ENCODE assay signal across 30 cellular contexts in the genomic region with DNA sequence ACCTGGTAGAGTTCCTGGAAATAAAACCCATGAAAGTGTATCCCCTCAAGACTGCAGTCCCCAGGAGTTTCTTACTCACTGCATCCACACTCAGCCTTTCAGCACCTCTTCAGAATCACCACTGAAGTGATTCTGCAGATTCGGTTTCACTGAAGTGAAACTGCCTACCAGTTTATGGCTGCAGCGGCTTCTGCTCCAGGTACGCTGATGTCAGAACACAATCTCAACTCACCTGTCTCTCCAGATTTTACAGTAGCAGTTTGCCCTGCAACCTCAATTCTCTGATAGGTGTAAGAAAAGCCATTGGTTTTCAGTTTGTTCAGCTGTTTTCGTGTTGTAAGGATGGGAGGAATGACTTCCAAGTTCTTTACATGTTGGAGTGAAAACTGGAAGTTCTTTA.
"Had no signal": no experiment of that assay in that cellular context is flagged by ENCODE, and none has a peak within 500 bp of the region (broad histone marks: within the 10 kb centered on the region; RNA-seq: fewer than 3 reads in every experiment).

No MANE protein-coding gene starts in this region.

- H3K4me3 ChIP-seq: coronary artery, dorsolateral prefrontal cortex had no signal

- H3K27me3 ChIP-seq: brain microvascular endothelial cell, dorsolateral prefrontal cortex had no signal

- ATAC-seq: activated CD4-positive, CD25-positive, alpha-beta regulatory T cell treated with anti-CD3 and anti-CD28 coated beads, Interleukin-2, amount 50 U/mL, for 24 hours; activated CD8-positive, alpha-beta T cell treated with anti-CD3 and anti-CD28 coated beads for 36 hours; activated T-cell treated with anti-CD3 and anti-CD28 coated beads, Interleukin-2, amount 50 U/mL, for 4 hours; activated T-helper 17 cell treated with anti-CD3 and anti-CD28 coated beads, Interleukin-2, amount 50 U/mL, for 72 hours; esophagus mucosa; T-cell had no signal

- H3K36me3 Mint-ChIP-seq: activated naive CD8-positive, alpha-beta T cell; T-cell had no signal

- H3K36me3 ChIP-seq: brain microvascular endothelial cell, WERI-Rb-1 had no signal

- DNase-seq: activated B cell treated with CpG ODN at 0.5 μM for 24 hours; activated CD4-positive, alpha-beta T cell treated with anti-CD3 and anti-CD28 coated beads for 48 hours; activated CD4-positive, alpha-beta T cell treated with anti-CD3 and anti-CD28 coated beads, Interleukin-2, amount 50 U/mL, for 1 hour; activated CD4-positive, alpha-beta T cell treated with anti-CD3 and anti-CD28 coated beads, Interleukin-2, amount 50 U/mL, for 48 hours; activated CD8-positive, alpha-beta memory T cell treated with anti-CD3 and anti-CD28 coated beads for 24 hours; activated CD8-positive, alpha-beta T cell treated with anti-CD3 and anti-CD28 coated beads for 36 hours; activated effector memory CD4-positive, alpha-beta T cell treated with Interleukin-2 at 50 U/mL for 16 hours; activated gamma-delta T cell treated with Interleukin-2 at 50 U/mL for 16 hours; activated naive CD4-positive, alpha-beta T cell treated with anti-CD3 and anti-CD28 coated beads, Interleukin-2, amount 50 U/mL, for 16 hours; activated naive CD4-positive, alpha-beta T cell treated with Interleukin-2 at 50 U/mL for 16 hours; activated T-cell treated with anti-CD3 and anti-CD28 coated beads, Interleukin-2, amount 50 U/mL, for 4 hours; amniotic stem cell; anterior cingulate cortex; brain microvascular endothelial cell; dorsolateral prefrontal cortex; effector memory CD4-positive, alpha-beta T cell; endodermal cell; foreskin fibroblast; T-cell; T1000; WERI-Rb-1 had no signal

- H3K27ac ChIP-seq: brain microvascular endothelial cell, coronary artery, dorsolateral prefrontal cortex, WERI-Rb-1 had no signal

- H3K27ac Mint-ChIP-seq: activated B cell treated with CpG ODN at 0.5 μM for 24 hours; activated CD8-positive, alpha-beta T cell treated with anti-CD3 and anti-CD28 coated beads for 36 hours; activated naive CD8-positive, alpha-beta T cell; activated T-helper 17 cell treated with anti-CD3 and anti-CD28 coated beads, Interleukin-2, amount 50 U/mL, for 72 hours; dendritic cell treated with granulocyte-macrophage colony-stimulating factor and Interleukin-4, amounts not matched to agents 40 ng/mL and 50 ng/mL, for 4 days; endodermal cell; T-cell; T-helper 1 cell treated with Interleukin-12 subunit alpha and Interleukin-12 subunit beta and Interleukin-4 antibody, amounts not matched to agents 30 μg/mL and 1 μg/mL, for 36 hours; T-helper 2 cell treated with Interferon-gamma antibody and Interleukin-4, amounts not matched to agents 5 μg/mL and 100 μg/mL, for 36 hours had no signal

- H3K4me1 Mint-ChIP-seq: activated B cell treated with CpG ODN at 0.5 μM for 24 hours; activated T-helper 17 cell treated with anti-CD3 and anti-CD28 coated beads, Interleukin-2, amount 50 U/mL, for 72 hours; central memory CD8-positive, alpha-beta T cell; endodermal cell; T-cell had no signal

- H3K9me3 Mint-ChIP-seq: activated B cell treated with CpG ODN at 0.5 μM for 24 hours; activated CD8-positive, alpha-beta T cell treated with anti-CD3 and anti-CD28 coated beads for 36 hours; activated T-helper 17 cell treated with anti-CD3 and anti-CD28 coated beads, Interleukin-2, amount 50 U/mL, for 72 hours; central memory CD8-positive, alpha-beta T cell; dendritic cell treated with granulocyte-macrophage colony-stimulating factor and Interleukin-4, amounts not matched to agents 40 ng/mL and 50 ng/mL, for 4 days; T-helper 1 cell treated with Interleukin-12 subunit alpha and Interleukin-12 subunit beta and Interleukin-4 antibody, amounts not matched to agents 30 μg/mL and 1 μg/mL, for 36 hours; T-helper 2 cell treated with Interferon-gamma antibody and Interleukin-4, amounts not matched to agents 5 μg/mL and 100 μg/mL, for 36 hours had no signal

- H3K4me3 Mint-ChIP-seq: activated B cell treated with CpG ODN at 0.5 μM for 24 hours; activated CD8-positive, alpha-beta T cell treated with anti-CD3 and anti-CD28 coated beads for 36 hours; activated naive CD8-positive, alpha-beta T cell; activated T-cell treated with anti-CD3 and anti-CD28 coated beads, Interleukin-2, amount 50 U/mL, for 4 hours; activated T-helper 17 cell treated with anti-CD3 and anti-CD28 coated beads, Interleukin-2, amount 50 U/mL, for 72 hours; central memory CD8-positive, alpha-beta T cell; dendritic cell treated with granulocyte-macrophage colony-stimulating factor and Interleukin-4, amounts not matched to agents 40 ng/mL and 50 ng/mL, for 4 days; endodermal cell; T-cell; T-helper 1 cell treated with Interleukin-12 subunit alpha and Interleukin-12 subunit beta and Interleukin-4 antibody, amounts not matched to agents 30 μg/mL and 1 μg/mL, for 36 hours; T-helper 2 cell treated with Interferon-gamma antibody and Interleukin-4, amounts not matched to agents 5 μg/mL and 100 μg/mL, for 36 hours had no signal
